ENCODE assay signal across 1 cellular context in genomic region chr1:58660105-58660504, GRCh38.
TF ChIP-seq lines count a peak whose summit lies in the region.

No MANE protein-coding gene starts in this region.

TF ChIP-seq in GM23338, 12 proteins besides CTCF, POLR2A, EP300 and RAD21 (continued from another document):
- TF ChIP-seq ZNF462 (CRISPR knock-in tag; IDR thresholded peaks at IDR 0.05): no peak
TF ChIP-seq in GM23338: peak in this region for 0.
